Comparison of ENCODE assay signal across 10 cellular contexts in the genomic region with DNA sequence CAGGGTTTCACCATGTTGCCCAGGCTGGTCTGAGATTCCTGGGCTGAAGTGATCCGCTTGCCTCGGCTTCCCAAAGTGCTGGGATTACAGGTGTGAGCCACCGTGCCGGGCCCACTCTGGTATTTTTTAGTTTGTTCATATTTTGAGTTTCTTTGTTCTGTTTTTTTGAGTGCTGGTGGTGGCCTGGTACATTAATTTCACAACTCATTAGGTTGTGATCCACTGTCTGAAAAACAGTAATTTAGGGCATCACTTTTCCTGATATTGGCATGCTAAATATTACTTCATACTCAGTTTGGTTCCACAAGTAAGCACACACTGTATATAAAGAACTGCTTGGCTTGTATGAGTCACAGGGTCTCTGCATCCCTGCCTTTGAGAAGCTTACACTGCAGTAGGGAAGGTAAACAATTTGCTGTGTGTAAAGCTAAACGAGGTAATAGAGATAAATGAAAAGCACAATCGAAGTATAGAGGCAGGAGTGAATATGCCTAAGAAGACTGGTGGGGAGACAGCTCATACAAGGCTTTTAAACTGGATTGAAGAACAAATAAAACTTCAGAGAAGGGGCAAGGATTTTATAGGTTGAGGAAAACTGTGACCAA. TPM values are rescaled to one million over a fixed set of nuclear protein-coding genes. Genes with fewer than 3 reads are reported as not detected.
A peak's percentile ranks its signal among the peaks of the same experiment; 100 is the strongest.
DNase-seq lines count a peak whose midpoint lies in the region; ATAC-seq and TF ChIP-seq lines count a peak whose summit lies in the region.
"Had no signal": no experiment of that assay in that cellular context is flagged by ENCODE, and none has a peak within 500 bp of the region (broad histone marks: within the 10 kb centered on the region; RNA-seq: fewer than 3 reads in every experiment).

No MANE protein-coding gene starts in this region.

- H3K4me3 ChIP-seq in Caco-2 (ENCODE audit: low read depth, low read length) = no peak overlapping the region
- H3K4me3 ChIP-seq in PC-9 = no peak overlapping the region
- H3K4me3 ChIP-seq in fibroblast of mammary gland (ENCODE audit: control insufficient read depth, low read depth, low read length) = no peak overlapping the region
- H3K4me3 ChIP-seq in prostate gland = no peak overlapping the region

- H3K36me3 ChIP-seq in Caco-2 (ENCODE audit: control insufficient read depth, insufficient read depth, low read length) (no peaks in the 10 kb centered on the region; the same call in 1 of the 2 replicates), PC-9 (ENCODE audit: low read depth) (peaks cover 3% of the 10 kb centered on the region; the same call in 1 of the 2 replicates), prostate gland (no peaks in the 10 kb centered on the region)

- peak overlapping the region; percentile 33 for H3K4me2 ChIP-seq in PC-9

- POLR2A ChIA-PET in Caco-2 (lab: Charles Lee) (interaction anchor here (1.1 kb wide), 1 partner anchor 8 kb away, joined by 5 read pairs; a partner anchor contains a TSS), PC-9 (lab: Charles Lee; ENCODE audit: unreplicated experiment) (interaction anchor here (0.5 to 0.6 kb wide), 2 partner anchors 29 to 76 kb away, joined by 3 to 7 read pairs; no protein-coding TSS in a partner anchor)
- POLR2A ChIA-PET in activated CD8-positive, alpha-beta T cell treated with anti-CD3 and anti-CD28 coated beads for 36 hours (lab: Charles Lee) = interaction anchor here (0.6 to 2.2 kb wide), 3 partner anchors 14 to 154 kb away, joined by 3 to 8 read pairs (median 3); a partner anchor contains a TSS

- peaks cover 12% of the 10 kb centered on the region; the same call in 1 of the 2 replicates for H3F3A ChIP-seq in PC-9 (ENCODE audit: insufficient read depth, low read depth)

- H2AFZ ChIP-seq in PC-9 = no peak overlapping the region

- no peaks in the 10 kb centered on the region for H4K20me1 ChIP-seq in PC-9 (ENCODE audit: insufficient read depth)

- no peaks in the 10 kb centered on the region for H3K9me2 ChIP-seq in PC-9 (ENCODE audit: insufficient read depth)

- peak overlapping the region; percentile 11 for H3K27ac Mint-ChIP-seq in Caco-2 (ENCODE audit: unreplicated experiment)
- no peak overlapping the region for H3K27ac Mint-ChIP-seq in activated CD8-positive, alpha-beta T cell treated with anti-CD3 and anti-CD28 coated beads for 36 hours

- H3K27me3 ChIP-seq in Caco-2 (replicated peaks; ENCODE audit: control insufficient read depth, insufficient read depth, low read length) (no peaks in the 10 kb centered on the region), PC-9 (ENCODE audit: insufficient read depth, low read depth) (no peaks in the 10 kb centered on the region), prostate gland (replicated peaks; ENCODE audit: insufficient read depth) (no peaks in the 10 kb centered on the region)

- no peaks in the 10 kb centered on the region for H3K27me3 Mint-ChIP-seq in Caco-2 (ENCODE audit: insufficient read depth, unreplicated experiment)
- no peaks in the 10 kb centered on the region for H3K27me3 Mint-ChIP-seq in activated CD8-positive, alpha-beta T cell treated with anti-CD3 and anti-CD28 coated beads for 36 hours

- TF ChIP-seq POLR2A in prostate gland (IDR thresholded peaks at IDR 0.05) = no peak

- peaks cover 29% of the 10 kb centered on the region for H3K4me1 Mint-ChIP-seq in Caco-2 (ENCODE audit: low read depth, unreplicated experiment)
- peaks cover 50% of the 10 kb centered on the region for H3K4me1 Mint-ChIP-seq in activated CD8-positive, alpha-beta T cell treated with anti-CD3 and anti-CD28 coated beads for 36 hours (ENCODE audit: low read depth)

- no peak overlapping the region for H3K4me3 Mint-ChIP-seq in Caco-2 (ENCODE audit: unreplicated experiment)
- H3K4me3 Mint-ChIP-seq in activated CD8-positive, alpha-beta T cell treated with anti-CD3 and anti-CD28 coated beads for 36 hours = no peak overlapping the region

- DNase-seq in Caco-2 (no peak), PC-9 (peak in 1 of 2 experiments; percentile 58), fibroblast of mammary gland (ENCODE audit: low read depth) (peak; percentile 57), prostate gland (ENCODE audit: low spot score) (no peak)
- no peak for DNase-seq in activated naive CD4-positive, alpha-beta T cell (lab: John Stamatoyannopoulos, UW)
- DNase-seq in activated CD8-positive, alpha-beta T cell treated with anti-CD3 and anti-CD28 coated beads for 36 hours = no peak
- no peak for DNase-seq in central memory CD4-positive, alpha-beta T cell
- DNase-seq: activated CD4-positive, alpha-beta T cell treated with anti-CD3 and anti-CD28 coated beads for 48 hours; NCI-H187 had no signal

- H3K27ac ChIP-seq in PC-9 (peak overlapping the region; percentile 28; the same call in 1 of the 2 replicates), prostate gland (peak overlapping the region; percentile 40 to 56)

- intact Hi-C loops in Caco-2 (cut with micrococcal nuclease; ENCODE audit: unreplicated experiment) (no loop called here), PC-9 (cut with micrococcal nuclease; ENCODE audit: unreplicated experiment) (no loop called here), prostate gland (cut with DNase I) (loop anchor here (10.0 kb wide), 1 partner anchor 65 kb away; no protein-coding TSS in a partner anchor)
- intact Hi-C loops in activated CD8-positive, alpha-beta T cell treated with anti-CD3 and anti-CD28 coated beads for 36 hours (cut with micrococcal nuclease) = no loop called here

- no peaks in the 10 kb centered on the region for H3K9me3 Mint-ChIP-seq in Caco-2 (ENCODE audit: unreplicated experiment)
- no peaks in the 10 kb centered on the region for H3K9me3 Mint-ChIP-seq in activated CD8-positive, alpha-beta T cell treated with anti-CD3 and anti-CD28 coated beads for 36 hours

- H3K9me3 ChIP-seq in Caco-2 (no peaks in the 10 kb centered on the region), PC-9 (ENCODE audit: insufficient read depth, low read depth) (no peaks in the 10 kb centered on the region), prostate gland (no peaks in the 10 kb centered on the region)

- H3K36me3 Mint-ChIP-seq in Caco-2 (ENCODE audit: insufficient read depth, unreplicated experiment) = peaks cover 8% of the 10 kb centered on the region
- H3K36me3 Mint-ChIP-seq in activated CD8-positive, alpha-beta T cell treated with anti-CD3 and anti-CD28 coated beads for 36 hours (ENCODE audit: low read depth) = peaks cover 2% of the 10 kb centered on the region

- BruUV-seq in Caco-2 (replicated peaks; lab: Mats Ljungman, UMichigan) (no TSS peak), PC-9 (replicated peaks; lab: Mats Ljungman, UMichigan) (no TSS peak)

- H3K4me1 ChIP-seq in Caco-2 (peaks cover 24% of the 10 kb centered on the region), PC-9 (replicated peaks; ENCODE audit: insufficient read depth) (peaks cover 43% of the 10 kb centered on the region), prostate gland (replicated peaks) (peaks cover 7% of the 10 kb centered on the region)

- H3K79me2 ChIP-seq in PC-9 (ENCODE audit: low read depth) = peaks cover 76% of the 10 kb centered on the region

- no peak for ATAC-seq in GM19463 (IDR thresholded peaks at IDR 0.05; ENCODE audit: unreplicated experiment)
- no peak for ATAC-seq in activated CD8-positive, alpha-beta T cell treated with anti-CD3 and anti-CD28 coated beads for 36 hours

- TF ChIP-seq CTCF in Caco-2 (IDR thresholded peaks at IDR 0.05; ENCODE audit: insufficient read depth in 1 of 2, low read depth in 1 of 2, low read length in 1 of 2, severe bottlenecking in 1 of 2, unreplicated experiment in 1 of 2) (no peak), PC-9 (conservative IDR thresholded peaks at IDR 0.05) (no peak), fibroblast of mammary gland (conservative IDR thresholded peaks at IDR 0.05; ENCODE audit: control insufficient read depth, insufficient read depth, low read depth, low read length) (no peak), prostate gland (IDR thresholded peaks at IDR 0.05) (no peak)
- no peak for TF ChIP-seq CTCF in activated CD8-positive, alpha-beta T cell treated with anti-CD3 and anti-CD28 coated beads for 36 hours (IDR thresholded peaks at IDR 0.05)

- WGBS in prostate gland = 64% methylated on average over 6 of the region's 6 CpGs

- CTCF ChIA-PET in Caco-2 (lab: Charles Lee) = interaction anchor here (1.0 to 2.0 kb wide), 2 partner anchors 26 to 110 kb away, joined by 3 to 6 read pairs; no protein-coding TSS in a partner anchor
- CTCF ChIA-PET in PC-9 (lab: Charles Lee) = interaction anchor here (1.0 kb wide), 1 partner anchor 9 kb away, joined by 8 read pairs; no protein-coding TSS in a partner anchor
- CTCF ChIA-PET in activated CD8-positive, alpha-beta T cell treated with anti-CD3 and anti-CD28 coated beads for 36 hours (lab: Charles Lee) = interaction anchor here (5.0 kb wide), 1 partner anchor 25 kb away, joined by 33 read pairs; no protein-coding TSS in a partner anchor

RNA-seq across cellular contexts. Expression of a gene that starts 7.7 kb away (rescaled TPM):
- total RNA-seq in Caco-2 (2022) = 47.2 and 47.4 TPM in 2 replicates
- 24.6 and 40.1 TPM in 2 replicates for total RNA-seq in PC-9 (2021)
- 10 to 100 TPM; 24.1 to 38.4 TPM for total RNA-seq in prostate gland
- 10 to 100 TPM; 27.2 to 29.5 TPM for total RNA-seq in activated CD8-positive, alpha-beta T cell treated with anti-CD3 and anti-CD28 coated beads for 36 hours
